ENCODE assay signal across 21 cellular contexts in genomic region chr6:30227763-30228487, GRCh38. TPM values are rescaled to one million over a fixed set of nuclear protein-coding genes. Genes with fewer than 3 reads are reported as not detected.
A peak's percentile ranks its signal among the peaks of the same experiment; 100 is the strongest.
DNase-seq lines count a peak whose midpoint lies in the region; ATAC-seq and TF ChIP-seq lines count a peak whose summit lies in the region.
"Had no signal": no experiment of that assay in that cellular context is flagged by ENCODE, and none has a peak within 500 bp of the region (broad histone marks: within the 10 kb centered on the region; RNA-seq: fewer than 3 reads in every experiment).

No MANE protein-coding gene starts in this region.

- TF ChIP-seq CTCF in MM.1S (IDR thresholded peaks at IDR 0.05; ENCODE audit: low read length) = no peak

- H3K9me2 ChIP-seq in MM.1S (replicated peaks; ENCODE audit: insufficient read depth, low read length) = no peaks in the 10 kb centered on the region

- H3F3A ChIP-seq in MM.1S (ENCODE audit: insufficient read depth, low read length) = no peaks in the 10 kb centered on the region

- H3K27me3 Mint-ChIP-seq in activated naive CD8-positive, alpha-beta T cell treated with anti-CD3 and anti-CD28 coated beads for 36 hours = peaks cover 15% of the 10 kb centered on the region

- H3K36me3 ChIP-seq in MM.1S (replicated peaks; ENCODE audit: insufficient read depth, low read length) = no peaks in the 10 kb centered on the region
- H3K36me3 ChIP-seq: BE2C, neutrophil had no signal

- peak; percentile 7 to 32 for DNase-seq in stimulated activated CD4-positive, alpha-beta T cell treated with anti-CD3 and anti-CD28 coated beads, Interleukin-2, amount 100 ng/mL, for 24 hours
- DNase-seq in stimulated activated CD4-positive, alpha-beta T cell treated with anti-CD3 and anti-CD28 coated beads, Interleukin-4, amount 100 ng/mL, for 1 hour = no peak
- DNase-seq in MM.1S = no peak
- peak; percentile 42 for DNase-seq in activated naive CD8-positive, alpha-beta T cell treated with anti-CD3 and anti-CD28 coated beads for 36 hours
- DNase-seq in stimulated activated naive CD8-positive, alpha-beta T cell treated with anti-CD3 and anti-CD28 coated beads, Interleukin-15, Interleukin-2, amounts not matched to agents 100 U/mL and 50 U/mL, for 24 hours = peak; percentile 33
- DNase-seq in cerebellar cortex (ENCODE audit: low spot score) = no peak
- DNase-seq: anterior cingulate cortex; BE2C; hypothalamus; midbrain; NCI-H2081 treated with DMSO at 0.1 percent for 48 hours; NCI-H524; right cardiac atrium; stimulated activated CD4-positive, alpha-beta T cell treated with anti-CD3 and anti-CD28 coated beads, Interleukin-1b, Interleukin-23, amount 100 ng/mL, for 48 hours had no signal

- H3K79me2 ChIP-seq in MM.1S (ENCODE audit: low read length) = no peaks in the 10 kb centered on the region

- no peaks in the 10 kb centered on the region for H4K20me1 ChIP-seq in MM.1S (ENCODE audit: insufficient read depth, low read length)

- peak overlapping the region; percentile 25 for H3K4me3 Mint-ChIP-seq in activated naive CD8-positive, alpha-beta T cell treated with anti-CD3 and anti-CD28 coated beads for 36 hours
- H3K4me3 Mint-ChIP-seq: IgD-negative memory B cell, type B pancreatic cell had no signal

- H3K27me3 ChIP-seq in MM.1S (replicated peaks; ENCODE audit: insufficient read depth, low read length) = no peaks in the 10 kb centered on the region

- H3K9me3 Mint-ChIP-seq in activated naive CD8-positive, alpha-beta T cell treated with anti-CD3 and anti-CD28 coated beads for 36 hours = peaks cover 7% of the 10 kb centered on the region
- H3K9me3 Mint-ChIP-seq: type B pancreatic cell had no signal

- H3K27ac Mint-ChIP-seq in activated naive CD8-positive, alpha-beta T cell treated with anti-CD3 and anti-CD28 coated beads for 36 hours = peak overlapping the region; percentile 94
- H3K27ac Mint-ChIP-seq: IgD-negative memory B cell, type B pancreatic cell had no signal

- H2AFZ ChIP-seq in MM.1S (ENCODE audit: low read length) = no peak overlapping the region

- H3K4me1 ChIP-seq in MM.1S (ENCODE audit: low read length) = no peaks in the 10 kb centered on the region
- H3K4me1 ChIP-seq: BE2C had no signal

- H3K27ac ChIP-seq in MM.1S (ENCODE audit: low read length) = no peak overlapping the region
- H3K27ac ChIP-seq: neutrophil, SK-N-MC had no signal

- H3K9ac ChIP-seq in MM.1S (ENCODE audit: low read length) = no peak overlapping the region

- peaks cover 20% of the 10 kb centered on the region for H3K4me1 Mint-ChIP-seq in activated naive CD8-positive, alpha-beta T cell treated with anti-CD3 and anti-CD28 coated beads for 36 hours
- H3K4me1 Mint-ChIP-seq: IgD-negative memory B cell had no signal

- no peak overlapping the region for H3K4me3 ChIP-seq in MM.1S (ENCODE audit: low read length)
- H3K4me3 ChIP-seq: SK-N-MC had no signal

- peak overlapping the region; percentile 28; the same call in 1 of the 2 replicates for H3K4me2 ChIP-seq in MM.1S (ENCODE audit: low read depth, low read length)

- no peaks in the 10 kb centered on the region for H3K9me3 ChIP-seq in MM.1S (replicated peaks; ENCODE audit: insufficient read depth, low read length)
- H3K9me3 ChIP-seq: BE2C had no signal

- H3K36me3 Mint-ChIP-seq in activated naive CD8-positive, alpha-beta T cell treated with anti-CD3 and anti-CD28 coated beads for 36 hours = peaks cover 9% of the 10 kb centered on the region
- H3K36me3 Mint-ChIP-seq: type B pancreatic cell had no signal

- peak; percentile 98 for ATAC-seq in stimulated activated naive CD8-positive, alpha-beta T cell treated with anti-CD3 and anti-CD28 coated beads, Interleukin-15, Interleukin-2, amounts not matched to agents 100 U/mL and 50 U/mL, for 24 hours
- ATAC-seq in HG02840 (IDR thresholded peaks at IDR 0.05; ENCODE audit: low FRiP score, unreplicated experiment) (no peak), GM18867 (IDR thresholded peaks at IDR 0.05; ENCODE audit: unreplicated experiment) (no peak)
- ATAC-seq: Panc1, right cardiac atrium had no signal

RNA-seq across cellular contexts. Expression of gene TRIM26, which starts 14.7 kb away (rescaled TPM):
- 10 to 100 TPM; 68.6 to 70.2 TPM for total RNA-seq in activated naive CD8-positive, alpha-beta T cell treated with anti-CD3 and anti-CD28 coated beads for 36 hours

Comparison
In these comparisons a context has a peak if more than half of its experiments do, and no peak if none do; other contexts are left out.
1. DNase-seq: peak in stimulated activated CD4-positive, alpha-beta T cell treated with anti-CD3 and anti-CD28 coated beads, Interleukin-2, amount 100 ng/mL, for 24 hours (2 of 2), activated naive CD8-positive, alpha-beta T cell treated with anti-CD3 and anti-CD28 coated beads for 36 hours (single experiment) and stimulated activated naive CD8-positive, alpha-beta T cell treated with anti-CD3 and anti-CD28 coated beads, Interleukin-15, Interleukin-2, amounts not matched to agents 100 U/mL and 50 U/mL, for 24 hours (single experiment); none in stimulated activated CD4-positive, alpha-beta T cell treated with anti-CD3 and anti-CD28 coated beads, Interleukin-4, amount 100 ng/mL, for 1 hour (single experiment), MM.1S (single experiment) and cerebellar cortex (single experiment).